Comparison of ENCODE assay signal across 8 cellular contexts in genomic region chr3:129211772-129212171, GRCh38. TPM values are rescaled to one million over a fixed set of nuclear protein-coding genes. Genes with fewer than 3 reads are reported as not detected.
DNase-seq lines count a peak whose midpoint lies in the region; ATAC-seq, FAIRE-seq and TF ChIP-seq lines count a peak whose summit lies in the region.

No MANE protein-coding gene starts in this region.

- H3K9me3 ChIP-seq in HEK293 (ENCODE audit: control insufficient read depth, insufficient read depth, low read depth, low read length) (no peaks in the 10 kb centered on the region), gastroesophageal sphincter (no peaks in the 10 kb centered on the region), skeletal muscle satellite cell (replicated peaks; ENCODE audit: low read length) (no peaks in the 10 kb centered on the region)

- H3K4me1 ChIP-seq in HEK293 (ENCODE audit: control insufficient read depth, insufficient read depth, low read length) (peaks cover 5% of the 10 kb centered on the region; the same call in 1 of the 2 replicates), gastroesophageal sphincter (peaks cover 0 to 26% (median 15%) of the 10 kb centered on the region in 3 donors), skeletal muscle satellite cell (ENCODE audit: control insufficient read depth, insufficient read depth, low read length) (peaks cover 15% of the 10 kb centered on the region)

- no peak for TF ChIP-seq POLR2A in gastroesophageal sphincter (IDR thresholded peaks at IDR 0.05)

- CTCF ChIA-PET in HEK293 (lab: Yijun Ruan, JAX), result interaction anchor here (0.6 kb wide), 2 partner anchors 13 to 67 kb away, joined by 3 to 4 read pairs; no protein-coding TSS in a partner anchor

- H3K4me3 ChIP-seq in HEK293 (ENCODE audit: low read depth, low read length) (no peak overlapping the region), gastroesophageal sphincter (no peak overlapping the region), skeletal muscle satellite cell (ENCODE audit: low read length) (no peak overlapping the region)

- H3K4me2 ChIP-seq in skeletal muscle satellite cell (ENCODE audit: low read length), result peak overlapping the region; percentile 49

- WGBS in gastroesophageal sphincter (ENCODE audit: low coverage in 1 of 2), 2 donors, result 17 to 45% methylated on average over 4 to 6 of the region's 6 CpGs

- ATAC-seq in gastroesophageal sphincter (peak; percentile 72), HG02981 (IDR thresholded peaks at IDR 0.05; ENCODE audit: unreplicated experiment) (no peak), HG02885 (IDR thresholded peaks at IDR 0.05; ENCODE audit: poor library complexity, unreplicated experiment) (no peak)

- H3K27me3 ChIP-seq in gastroesophageal sphincter (peaks cover 4% of the 10 kb centered on the region), skeletal muscle satellite cell (ENCODE audit: control insufficient read depth, insufficient read depth, low read length) (no peaks in the 10 kb centered on the region)

- DNase-seq in RCC 7860 (ENCODE audit: low spot score) (peak; percentile 99), mesenteric fat pad (ENCODE audit: low spot score) (no peak), DMS114 treated with DMSO at 0.1 percent for 48 hours (lab: John Stamatoyannopoulos, UW; ENCODE audit: unreplicated experiment) (no peak)

- H3K36me3 ChIP-seq in HEK293 (ENCODE audit: control insufficient read depth in 2 of 2, insufficient read depth in 1 of 2, low read length in 2 of 2), result no peaks in the 10 kb centered on the region
- H3K36me3 ChIP-seq in gastroesophageal sphincter, result no peaks in the 10 kb centered on the region
- no peaks in the 10 kb centered on the region for H3K36me3 ChIP-seq in skeletal muscle satellite cell (ENCODE audit: insufficient read depth, low read length)

- H3K9ac ChIP-seq in skeletal muscle satellite cell (ENCODE audit: low read depth, low read length), result no peak overlapping the region

- TF ChIP-seq EP300 in gastroesophageal sphincter (IDR thresholded peaks at IDR 0.05), result no peak

- peak overlapping the region; percentile 47 for H3K27ac ChIP-seq in HEK293 (ENCODE audit: extremely low read depth, low read depth, low read length)
- H3K27ac ChIP-seq in gastroesophageal sphincter, result peak overlapping the region in 3 of 4 donors; percentile 9 to 30 (median 22)

- POLR2A ChIA-PET in HEK293 (lab: Yijun Ruan, JAX), result interaction anchor here (0.5 to 1.2 kb wide), 2 partner anchors 13 to 16 kb away, joined by 3 to 5 read pairs; no protein-coding TSS in a partner anchor

- FAIRE-seq in RCC 7860 (lab: Jason Lieb, UNC), result peak; percentile 96

- TF ChIP-seq CTCF in HEK293 (tag by site-specific recombination; IDR thresholded peaks at IDR 0.05) (no peak), gastroesophageal sphincter (IDR thresholded peaks at IDR 0.05) (no peak)

TF ChIP-seq in HEK293, 187 proteins besides CTCF, POLR2A, EP300 and RAD21 (continues in another document):
- 0 out of 2 replicates have a peak, but pooled peaks have one; percentile 70 for TF ChIP-seq SCRT1 (tag by site-specific recombination; IDR thresholded peaks at IDR 0.05; ENCODE audit: borderline replicate concordance)
- TF ChIP-seq KLF8 (tag by site-specific recombination; IDR thresholded peaks at IDR 0.05), result peak; percentile 41; the same call in 1 of the 2 replicates
- peak; percentile 54; the same call in 1 of the 2 replicates for TF ChIP-seq ZNF600 (tag by site-specific recombination; IDR thresholded peaks at IDR 0.05)
- 0 out of 2 replicates have a peak, but pooled peaks have one; percentile 54 for TF ChIP-seq SP7 (tag by site-specific recombination; IDR thresholded peaks at IDR 0.05)
- TF ChIP-seq SCRT2 (tag by site-specific recombination; IDR thresholded peaks at IDR 0.05), result peak; percentile 96
- TF ChIP-seq, protein P1, sequence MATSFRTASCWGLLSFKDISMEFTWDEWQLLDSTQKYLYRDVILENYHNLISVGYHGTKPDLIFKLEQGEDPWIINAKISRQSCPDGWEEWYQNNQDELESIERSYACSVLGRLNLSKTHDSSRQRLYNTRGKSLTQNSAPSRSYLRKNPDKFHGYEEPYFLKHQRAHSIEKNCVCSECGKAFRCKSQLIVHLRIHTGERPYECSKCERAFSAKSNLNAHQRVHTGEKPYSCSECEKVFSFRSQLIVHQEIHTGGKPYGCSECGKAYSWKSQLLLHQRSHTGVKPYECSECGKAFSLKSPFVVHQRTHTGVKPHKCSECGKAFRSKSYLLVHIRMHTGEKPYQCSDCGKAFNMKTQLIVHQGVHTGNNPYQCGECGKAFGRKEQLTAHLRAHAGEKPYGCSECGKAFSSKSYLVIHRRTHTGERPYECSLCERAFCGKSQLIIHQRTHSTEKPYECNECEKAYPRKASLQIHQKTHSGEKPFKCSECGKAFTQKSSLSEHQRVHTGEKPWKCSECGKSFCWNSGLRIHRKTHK (tag by site-specific recombination; IDR thresholded peaks at IDR 0.05), result no peak
- no peak for TF ChIP-seq ZSCAN16 (tag by site-specific recombination; IDR thresholded peaks at IDR 0.05)
- 0 out of 2 replicates have a peak, but pooled peaks have one; percentile 32 for TF ChIP-seq ZXDB (tag by site-specific recombination; IDR thresholded peaks at IDR 0.05)
- no peak for TF ChIP-seq ZNF623 (tag by site-specific recombination; IDR thresholded peaks at IDR 0.05)
- TF ChIP-seq, protein P2, sequence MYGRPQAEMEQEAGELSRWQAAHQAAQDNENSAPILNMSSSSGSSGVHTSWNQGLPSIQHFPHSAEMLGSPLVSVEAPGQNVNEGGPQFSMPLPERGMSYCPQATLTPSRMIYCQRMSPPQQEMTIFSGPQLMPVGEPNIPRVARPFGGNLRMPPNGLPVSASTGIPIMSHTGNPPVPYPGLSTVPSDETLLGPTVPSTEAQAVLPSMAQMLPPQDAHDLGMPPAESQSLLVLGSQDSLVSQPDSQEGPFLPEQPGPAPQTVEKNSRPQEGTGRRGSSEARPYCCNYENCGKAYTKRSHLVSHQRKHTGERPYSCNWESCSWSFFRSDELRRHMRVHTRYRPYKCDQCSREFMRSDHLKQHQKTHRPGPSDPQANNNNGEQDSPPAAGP (tag by site-specific recombination; IDR thresholded peaks at IDR 0.05), result 0 out of 2 replicates have a peak, but pooled peaks have one; percentile 59
- TF ChIP-seq, protein P3, sequence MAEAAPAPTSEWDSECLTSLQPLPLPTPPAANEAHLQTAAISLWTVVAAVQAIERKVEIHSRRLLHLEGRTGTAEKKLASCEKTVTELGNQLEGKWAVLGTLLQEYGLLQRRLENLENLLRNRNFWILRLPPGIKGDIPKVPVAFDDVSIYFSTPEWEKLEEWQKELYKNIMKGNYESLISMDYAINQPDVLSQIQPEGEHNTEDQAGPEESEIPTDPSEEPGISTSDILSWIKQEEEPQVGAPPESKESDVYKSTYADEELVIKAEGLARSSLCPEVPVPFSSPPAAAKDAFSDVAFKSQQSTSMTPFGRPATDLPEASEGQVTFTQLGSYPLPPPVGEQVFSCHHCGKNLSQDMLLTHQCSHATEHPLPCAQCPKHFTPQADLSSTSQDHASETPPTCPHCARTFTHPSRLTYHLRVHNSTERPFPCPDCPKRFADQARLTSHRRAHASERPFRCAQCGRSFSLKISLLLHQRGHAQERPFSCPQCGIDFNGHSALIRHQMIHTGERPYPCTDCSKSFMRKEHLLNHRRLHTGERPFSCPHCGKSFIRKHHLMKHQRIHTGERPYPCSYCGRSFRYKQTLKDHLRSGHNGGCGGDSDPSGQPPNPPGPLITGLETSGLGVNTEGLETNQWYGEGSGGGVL (tag by site-specific recombination; IDR thresholded peaks at IDR 0.05), result peak; percentile 88
- TF ChIP-seq ZNF157 (tag by site-specific recombination; IDR thresholded peaks at IDR 0.05), result no peak
- TF ChIP-seq EGR2 (tag by site-specific recombination; IDR thresholded peaks at IDR 0.05; ENCODE audit: low read depth), result peak; percentile 35; the same call in 1 of the 2 replicates
- no peak for TF ChIP-seq BCL11B (tag by site-specific recombination; IDR thresholded peaks at IDR 0.05; ENCODE audit: low read depth)
- TF ChIP-seq, protein P4, sequence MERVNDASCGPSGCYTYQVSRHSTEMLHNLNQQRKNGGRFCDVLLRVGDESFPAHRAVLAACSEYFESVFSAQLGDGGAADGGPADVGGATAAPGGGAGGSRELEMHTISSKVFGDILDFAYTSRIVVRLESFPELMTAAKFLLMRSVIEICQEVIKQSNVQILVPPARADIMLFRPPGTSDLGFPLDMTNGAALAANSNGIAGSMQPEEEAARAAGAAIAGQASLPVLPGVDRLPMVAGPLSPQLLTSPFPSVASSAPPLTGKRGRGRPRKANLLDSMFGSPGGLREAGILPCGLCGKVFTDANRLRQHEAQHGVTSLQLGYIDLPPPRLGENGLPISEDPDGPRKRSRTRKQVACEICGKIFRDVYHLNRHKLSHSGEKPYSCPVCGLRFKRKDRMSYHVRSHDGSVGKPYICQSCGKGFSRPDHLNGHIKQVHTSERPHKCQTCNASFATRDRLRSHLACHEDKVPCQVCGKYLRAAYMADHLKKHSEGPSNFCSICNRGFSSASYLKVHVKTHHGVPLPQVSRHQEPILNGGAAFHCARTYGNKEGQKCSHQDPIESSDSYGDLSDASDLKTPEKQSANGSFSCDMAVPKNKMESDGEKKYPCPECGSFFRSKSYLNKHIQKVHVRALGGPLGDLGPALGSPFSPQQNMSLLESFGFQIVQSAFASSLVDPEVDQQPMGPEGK (tag by site-specific recombination; IDR thresholded peaks at IDR 0.05), result peak; percentile 71
- TF ChIP-seq ZNF341 (tag by site-specific recombination; IDR thresholded peaks at IDR 0.05; ENCODE audit: low read depth), result no peak
- peak; percentile 93 for TF ChIP-seq KLF1 (tag by site-specific recombination; IDR thresholded peaks at IDR 0.05)
- TF ChIP-seq ZBTB20 (tag by site-specific recombination; IDR thresholded peaks at IDR 0.05), result 0 out of 2 replicates have a peak, but pooled peaks have one; percentile 17

RNA-seq across cellular contexts. Expression of gene CNBP, which starts 28.1 kb away (rescaled TPM):
- total RNA-seq in gastroesophageal sphincter (100 to 1,000 TPM; 420 to 667 (median 590) TPM), mesenteric fat pad (338 TPM)
- 232 and 240 TPM in 2 replicates for total RNA-seq in skeletal muscle satellite cell (2012; rRNA removed)

RNA-seq across cellular contexts. Expression of gene COPG1, which starts 37.6 kb away (rescaled TPM):
- 10 to 100 TPM; 64.6 to 95.8 (median 74.0) TPM for total RNA-seq in gastroesophageal sphincter
- 324 and 359 TPM in 2 replicates for total RNA-seq in skeletal muscle satellite cell (2012; rRNA removed)
- 183 TPM for total RNA-seq in mesenteric fat pad

RNA-seq across cellular contexts. Expression of gene ISY1, which starts 50.9 kb away (rescaled TPM):
- total RNA-seq in gastroesophageal sphincter, result 10 to 100 TPM; 22.6 to 30.4 (median 25.7) TPM
- 16.6 and 21.0 TPM in 2 replicates for total RNA-seq in skeletal muscle satellite cell (2012; rRNA removed)
- 23.4 TPM for total RNA-seq in mesenteric fat pad
